2 cellular contexts compared by ENCODE assay signal in the genomic region with DNA sequence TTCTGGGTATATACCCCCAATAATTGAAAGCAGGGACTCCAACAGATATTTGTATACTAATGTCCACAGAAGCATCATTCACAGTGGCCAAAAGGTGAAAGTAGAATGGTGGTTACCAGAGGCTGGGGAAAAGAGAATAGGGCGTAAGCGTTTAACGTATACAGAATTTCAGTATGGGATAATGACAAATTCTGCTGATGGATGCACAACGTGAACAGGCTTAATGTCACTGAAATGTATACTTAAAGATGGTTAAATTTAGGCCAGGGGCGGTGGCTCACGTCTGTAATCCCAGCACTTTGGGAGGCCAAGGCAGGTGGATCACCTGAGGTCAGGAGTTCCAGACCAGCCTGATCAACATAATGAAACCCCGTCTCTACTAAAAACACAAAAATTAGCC.
TF ChIP-seq lines count a peak whose summit lies in the region.

No MANE protein-coding gene starts in this region.

TF ChIP-seq in HepG2, 621 proteins besides CTCF, POLR2A, EP300 and RAD21:
- no peak for TF ChIP-seq SIN3A (IDR thresholded peaks at IDR 0.05; ENCODE audit: borderline replicate concordance, low read depth, low read length)
- TF ChIP-seq MAFK (conservative IDR thresholded peaks at IDR 0.05 in 1 of 2, IDR thresholded peaks at IDR 0.05 in 1 of 2; ENCODE audit: low read length in 2 of 2): peak; percentile 18 to 62; a peak in 3 of 4 replicates
- no peak for TF ChIP-seq MED1 (CRISPR knock-in tag; IDR thresholded peaks at IDR 0.05)
- no peak for TF ChIP-seq TSC22D2 (CRISPR knock-in tag; IDR thresholded peaks at IDR 0.05; ENCODE audit: borderline replicate concordance)
- peak; percentile 15; the same call in 1 of the 2 replicates for TF ChIP-seq MAFF (IDR thresholded peaks at IDR 0.05; ENCODE audit: low read depth, low read length)

TF ChIP-seq in IMR-90, 13 proteins besides CTCF, POLR2A, EP300 and RAD21:
- TF ChIP-seq FOS (IDR thresholded peaks at IDR 0.05; ENCODE audit: low read depth, low read length) (no peak), MAFK (IDR thresholded peaks at IDR 0.05; ENCODE audit: low read depth, low read length) (peak; percentile 39)
